In the genomic region with DNA sequence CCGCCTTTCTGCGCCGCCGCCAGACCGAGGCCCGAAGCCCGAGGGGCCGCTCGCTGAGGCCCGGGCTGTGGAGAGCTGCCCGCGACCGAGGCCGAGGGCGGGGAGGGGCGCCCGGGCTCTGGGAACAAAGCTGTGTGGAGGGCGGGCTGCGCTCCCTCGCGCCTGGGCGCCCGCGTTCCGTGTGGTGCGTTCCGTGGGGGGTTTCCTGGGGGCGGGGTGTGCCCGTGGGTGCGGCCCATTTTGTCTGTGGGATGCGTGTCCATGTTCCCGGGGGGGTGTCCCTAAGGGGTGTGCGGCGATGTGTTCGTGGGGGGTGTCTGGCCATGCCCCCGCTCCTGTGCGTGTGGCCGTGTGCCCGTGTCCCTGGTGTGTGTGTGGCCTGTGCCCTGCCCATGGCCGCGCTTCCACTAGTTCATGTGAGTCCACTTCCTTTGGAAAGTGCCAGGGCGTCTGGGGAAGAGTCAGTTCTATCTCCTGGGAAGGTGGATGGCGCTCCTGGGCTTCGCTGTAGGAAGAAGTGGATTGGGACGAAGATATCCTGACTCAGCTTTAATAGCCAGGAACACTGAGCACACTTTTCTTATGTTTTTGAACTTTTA, we compare ENCODE assay signal across 8 cellular contexts. TPM values are rescaled to one million over a fixed set of nuclear protein-coding genes. Genes with fewer than 3 reads are reported as not detected.
A peak's percentile ranks its signal among the peaks of the same experiment; 100 is the strongest.
DNase-seq lines count a peak whose midpoint lies in the region; TF ChIP-seq lines count a peak whose summit lies in the region.

No MANE protein-coding gene starts in this region.

- H2AK5ac ChIP-seq in mesendoderm (ENCODE audit: low read length) = peak overlapping the region; percentile 90

- TF ChIP-seq EP300 in Ishikawa (IDR thresholded peaks at IDR 0.05; ENCODE audit: borderline replicate concordance) = no peak; the same call in 1 of the 2 replicates

- H3K23ac ChIP-seq in mesendoderm (ENCODE audit: low read length) = peak overlapping the region; percentile 95

- peak overlapping the region; percentile 98 for H3K4ac ChIP-seq in mesendoderm (ENCODE audit: low read depth, low read length)

- H3K79me1 ChIP-seq in mesendoderm (ENCODE audit: low read length) = peaks cover 6% of the 10 kb centered on the region

- no peak for TF ChIP-seq RAD21 in Ishikawa (IDR thresholded peaks at IDR 0.05; ENCODE audit: low read depth)

- no peak overlapping the region for H4K5ac ChIP-seq in mesendoderm (ENCODE audit: low read length)

- H3K9ac ChIP-seq in mesendoderm (ENCODE audit: low read length) = peak overlapping the region; percentile 89

- peak overlapping the region; percentile 57 for H3K27ac ChIP-seq in mesendoderm (ENCODE audit: low read depth, low read length)

- peak overlapping the region; percentile 39 for H2BK5ac ChIP-seq in mesendoderm (ENCODE audit: low read length)

- peak overlapping the region; percentile 78 for H3K4me3 ChIP-seq in mesendoderm (ENCODE audit: low read length)

- peak overlapping the region; percentile 94 for H3K4me2 ChIP-seq in mesendoderm (ENCODE audit: low read length)

- peaks cover 50% of the 10 kb centered on the region for H3K79me2 ChIP-seq in mesendoderm (ENCODE audit: control insufficient read depth, insufficient read depth, low read length)

- peak overlapping the region; percentile 93 for H3K56ac ChIP-seq in mesendoderm (ENCODE audit: low read length)

- H3K36me3 ChIP-seq in mesendoderm (ENCODE audit: control insufficient read depth, insufficient read depth, low read length) = peaks cover 5% of the 10 kb centered on the region

- no peak overlapping the region for H4K8ac ChIP-seq in mesendoderm (ENCODE audit: low read depth, low read length)

- no peaks in the 10 kb centered on the region for H3K4me1 ChIP-seq in mesendoderm (ENCODE audit: control insufficient read depth, low read depth, low read length)

- H3K27me3 ChIP-seq in mesendoderm (ENCODE audit: insufficient read depth, low read length, poor library complexity) = no peaks in the 10 kb centered on the region

- DNase-seq in NCI-H748 (lab: John Stamatoyannopoulos, UW; ENCODE audit: unreplicated experiment) = peak; percentile 39
- DNase-seq in NCI-H748 treated with DMSO at 0.1 percent for 48 hours (lab: John Stamatoyannopoulos, UW) = no peak
- peak; percentile 36 for DNase-seq in activated CD4-positive, alpha-beta T cell treated with anti-CD3 and anti-CD28 coated beads for 1 hour
- DNase-seq in dermis blood vessel endothelial cell = peak; percentile 49
- DNase-seq in mesendoderm = peak; percentile 49
- peak; percentile 19 for DNase-seq in stimulated activated CD8-positive, alpha-beta memory T cell treated with anti-CD3 and anti-CD28 coated beads, Interleukin-15, amount 100 ng/mL, for 24 hours (ENCODE audit: low read depth)
- DNase-seq in occipital lobe (lab: John Stamatoyannopoulos, UW) = no peak

- WGBS in mesendoderm (ENCODE audit: extremely low coverage, insufficient coverage, low lambda C conversion rate) = no CpG with 5 or more reads among the region's 45 CpGs

- peak overlapping the region; percentile 96 for H3K18ac ChIP-seq in mesendoderm (ENCODE audit: low read length)

- no peak overlapping the region for H2BK15ac ChIP-seq in mesendoderm (replicated peaks; ENCODE audit: low read depth)

- H2BK120ac ChIP-seq in mesendoderm (ENCODE audit: low read depth, low read length) = peak overlapping the region; percentile 6

TF ChIP-seq in Ishikawa, 13 proteins besides CTCF, POLR2A, EP300 and RAD21:
- TF ChIP-seq TCF12 (IDR thresholded peaks at IDR 0.05; ENCODE audit: low read depth) (no peak), YY1 (IDR thresholded peaks at IDR 0.05; ENCODE audit: low read depth) (no peak; the same call in 1 of the 2 replicates), TAF1 (IDR thresholded peaks at IDR 0.05; ENCODE audit: low read depth) (no peak), CEBPB (IDR thresholded peaks at IDR 0.05) (no peak), NFIC (IDR thresholded peaks at IDR 0.05) (0 out of 2 replicates have a peak, but pooled peaks have one; percentile 7), ZBTB7A (IDR thresholded peaks at IDR 0.05; ENCODE audit: low read depth) (0 out of 2 replicates have a peak, but pooled peaks have one; percentile 40), EGR1 (IDR thresholded peaks at IDR 0.05) (0 out of 2 replicates have a peak, but pooled peaks have one; percentile 7)
- TF ChIP-seq, protein P1, sequence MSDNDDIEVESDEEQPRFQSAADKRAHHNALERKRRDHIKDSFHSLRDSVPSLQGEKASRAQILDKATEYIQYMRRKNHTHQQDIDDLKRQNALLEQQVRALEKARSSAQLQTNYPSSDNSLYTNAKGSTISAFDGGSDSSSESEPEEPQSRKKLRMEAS (IDR thresholded peaks at IDR 0.05) = no peak; the same call in 1 of the 2 replicates

RNA-seq across cellular contexts. Expression of gene JPT2, which starts 0.5 kb away (rescaled TPM):
- total RNA-seq in dermis blood vessel endothelial cell (63.0 and 114 TPM in 2 replicates), occipital lobe (28.5 TPM)
- polyA plus RNA-seq in mesendoderm (2013, experiment 1 of 2) = 167 TPM
- polyA plus RNA-seq in mesendoderm (2013, experiment 2 of 2) = 168 TPM

RNA-seq across cellular contexts. Expression of gene MAPK8IP3, which starts 27.4 kb away (rescaled TPM):
- total RNA-seq in dermis blood vessel endothelial cell (20.9 and 41.0 TPM in 2 replicates), occipital lobe (84.5 TPM)
- 16.1 TPM for polyA plus RNA-seq in mesendoderm (2013, experiment 1 of 2)
- 14.7 TPM for polyA plus RNA-seq in mesendoderm (2013, experiment 2 of 2)

Comparison
In these comparisons a context has a peak if more than half of its experiments do, and no peak if none do; other contexts are left out.
1. DNase-seq: peak in NCI-H748 (single experiment), activated CD4-positive, alpha-beta T cell treated with anti-CD3 and anti-CD28 coated beads for 1 hour (single experiment), dermis blood vessel endothelial cell (single experiment), mesendoderm (single experiment) and stimulated activated CD8-positive, alpha-beta memory T cell treated with anti-CD3 and anti-CD28 coated beads, Interleukin-15, amount 100 ng/mL, for 24 hours (single experiment); none in NCI-H748 treated with DMSO at 0.1 percent for 48 hours (single experiment) and occipital lobe (single experiment).